8 cellular contexts compared by ENCODE assay signal in genomic region chr9:4741365-4742031, GRCh38. TPM values are rescaled to one million over a fixed set of nuclear protein-coding genes. Genes with fewer than 3 reads are reported as not detected.
A peak's percentile ranks its signal among the peaks of the same experiment; 100 is the strongest.
DNase-seq lines count a peak whose midpoint lies in the region; ATAC-seq and TF ChIP-seq lines count a peak whose summit lies in the region.

No MANE protein-coding gene starts in this region.

- H3K36me3 ChIP-seq in PC-9 (ENCODE audit: low read depth) (no peaks in the 10 kb centered on the region), breast epithelium (no peaks in the 10 kb centered on the region), skeletal muscle tissue (ENCODE audit: control insufficient read depth in 3 of 3, insufficient read depth in 3 of 3, low read length in 3 of 3) (peaks cover 0 to 2% (median 0%) of the 10 kb centered on the region in 3 donors)

- peak; percentile 6 for ATAC-seq in CD4-positive, alpha-beta T cell (ENCODE audit: poor library complexity)
- ATAC-seq in GM21528 (IDR thresholded peaks at IDR 0.05; ENCODE audit: low FRiP score, unreplicated experiment) (peak; percentile 6), GM18870 (IDR thresholded peaks at IDR 0.05; ENCODE audit: unreplicated experiment) (no peak), HG03439 (IDR thresholded peaks at IDR 0.05; ENCODE audit: unreplicated experiment) (no peak)

- peak overlapping the region; percentile 79 to 89 (median 81) for H3K9ac ChIP-seq in skeletal muscle tissue (ENCODE audit: low read depth in 1 of 3, low read length in 3 of 3)

- peaks cover 16% of the 10 kb centered on the region for H3K4me1 ChIP-seq in PC-9 (replicated peaks; ENCODE audit: insufficient read depth)
- H3K4me1 ChIP-seq in breast epithelium: peaks cover 0 to 5% of the 10 kb centered on the region in 2 donors
- H3K4me1 ChIP-seq in skeletal muscle tissue (ENCODE audit: control insufficient read depth in 3 of 3, insufficient read depth in 3 of 3, low read length in 3 of 3): peaks cover 2 to 25% (median 17%) of the 10 kb centered on the region in 3 donors

- H3K79me2 ChIP-seq in PC-9 (ENCODE audit: low read depth): peaks cover 40% of the 10 kb centered on the region

- H3K4me2 ChIP-seq in PC-9: peak overlapping the region; percentile 69

- 0 out of 2 replicates have a peak, but pooled peaks cover 6% of the 10 kb centered on the region for H3F3A ChIP-seq in PC-9 (ENCODE audit: insufficient read depth, low read depth)

- H3K9me3 ChIP-seq in CD4-positive, alpha-beta T cell (ENCODE audit: control insufficient read depth, low read length): no peaks in the 10 kb centered on the region
- H3K9me3 ChIP-seq in PC-9 (ENCODE audit: insufficient read depth, low read depth): no peaks in the 10 kb centered on the region
- no peaks in the 10 kb centered on the region for H3K9me3 ChIP-seq in breast epithelium
- no peaks in the 10 kb centered on the region for H3K9me3 ChIP-seq in skeletal muscle tissue (ENCODE audit: control insufficient read depth in 3 of 3, low read length in 3 of 3)

- H3K4me3 Mint-ChIP-seq in CD4-positive, alpha-beta T cell: peak overlapping the region; percentile 95

- H3K9me2 ChIP-seq in PC-9 (ENCODE audit: insufficient read depth): no peaks in the 10 kb centered on the region

- no peaks in the 10 kb centered on the region for H3K27me3 ChIP-seq in CD4-positive, alpha-beta T cell (ENCODE audit: control insufficient read depth, insufficient read depth, low read length)
- H3K27me3 ChIP-seq in PC-9 (ENCODE audit: insufficient read depth, low read depth) (no peaks in the 10 kb centered on the region), breast epithelium (no peaks in the 10 kb centered on the region), skeletal muscle tissue (ENCODE audit: control insufficient read depth in 3 of 3, insufficient read depth in 3 of 3, low read length in 3 of 3) (no peaks in the 10 kb centered on the region)

- POLR2A ChIA-PET in CD4-positive, alpha-beta T cell (lab: Charles Lee): interaction anchor here (0.5 to 3.0 kb wide), 28 partner anchors 10 to 1388 kb away, joined by 3 to 35 read pairs (median 6); partner anchors contain the start of genes CD274, CDC37L1, JAK2 and PLGRKT
- POLR2A ChIA-PET in PC-9 (lab: Charles Lee; ENCODE audit: unreplicated experiment): interaction anchor here (0.7 kb wide), 1 partner anchor 76 kb away, joined by 3 read pairs; no protein-coding TSS in a partner anchor

- H3K9me3 Mint-ChIP-seq in CD4-positive, alpha-beta T cell: no peaks in the 10 kb centered on the region

- no peak for TF ChIP-seq POLR2A in breast epithelium (IDR thresholded peaks at IDR 0.05)

- H3K27ac ChIP-seq in CD4-positive, alpha-beta T cell (ENCODE audit: low read depth, low read length): peak overlapping the region; percentile 57
- H3K27ac ChIP-seq in PC-9: no peak overlapping the region
- peak overlapping the region; percentile 94 to 98 for H3K27ac ChIP-seq in breast epithelium
- H3K27ac ChIP-seq in skeletal muscle tissue (ENCODE audit: low read depth, low read length): peak overlapping the region; percentile 80

- DNase-seq in CD4-positive, alpha-beta T cell: peak in 5 of 10 experiments; percentile 6 to 36 (median 9)
- DNase-seq in PC-9 (peak in 1 of 2 experiments; percentile 7), breast epithelium (ENCODE audit: low spot score in 2 of 2) (no peak), inferior parietal cortex (ENCODE audit: extremely low spot score) (peak; percentile 40)

- peaks cover 6% of the 10 kb centered on the region for H3K36me3 Mint-ChIP-seq in CD4-positive, alpha-beta T cell (ENCODE audit: low read depth)

- peak overlapping the region; percentile 95 for H2AFZ ChIP-seq in PC-9

- H3K4me1 Mint-ChIP-seq in CD4-positive, alpha-beta T cell (ENCODE audit: low read depth): peaks cover 32% of the 10 kb centered on the region

- H3K27me3 Mint-ChIP-seq in CD4-positive, alpha-beta T cell: no peaks in the 10 kb centered on the region

- intact Hi-C loops in CD4-positive, alpha-beta T cell (cut with DNase I, micrococcal nuclease): loop anchor here (2.0 to 10.0 kb wide), 5 partner anchors 51 to 357 kb away; partner anchors contain the start of genes PLPP6 (in 2 of the 2), JAK2 (in 1 of the 2) and RCL1 (in 1 of the 2)
- intact Hi-C loops in PC-9 (cut with micrococcal nuclease; ENCODE audit: unreplicated experiment) (loop anchor here (2.0 to 10.0 kb wide), 2 partner anchors 79 to 357 kb away; partner anchors contain the start of gene PLPP6), breast epithelium (cut with DNase I; ENCODE audit: low total_unique reads) (no loop called here)

- H3K27ac Mint-ChIP-seq in CD4-positive, alpha-beta T cell: peak overlapping the region; percentile 68

- H4K20me1 ChIP-seq in PC-9 (ENCODE audit: insufficient read depth): no peaks in the 10 kb centered on the region

- no peak for TF ChIP-seq CTCF in CD4-positive, alpha-beta T cell (IDR thresholded peaks at IDR 0.05)
- TF ChIP-seq CTCF in PC-9 (conservative IDR thresholded peaks at IDR 0.05): no peak
- TF ChIP-seq CTCF in breast epithelium (IDR thresholded peaks at IDR 0.05): no peak

- H3K4me3 ChIP-seq in PC-9 (peak overlapping the region; percentile 73), breast epithelium (peak overlapping the region; percentile 73 to 87 (median 76)), skeletal muscle tissue (ENCODE audit: low read length in 3 of 3) (peak overlapping the region; percentile 72 to 92 (median 88))

- CTCF ChIA-PET in CD4-positive, alpha-beta T cell (lab: Charles Lee): interaction anchor here (0.8 to 2.6 kb wide), 7 partner anchors 8 to 97 kb away, joined by 3 to 14 read pairs (median 4); partner anchors contain the start of gene SPATA6L
- CTCF ChIA-PET in PC-9 (lab: Charles Lee): no interaction called here

- no TSS peak for BruUV-seq in PC-9 (replicated peaks; lab: Mats Ljungman, UMichigan)

RNA-seq across cellular contexts. Expression of gene AK3, which starts 0.5 kb away (rescaled TPM):
- total RNA-seq in CD4-positive, alpha-beta T cell: 10 to 100 TPM; 19.9 to 20.9 TPM
- total RNA-seq in PC-9 (2021) (34.0 and 36.2 TPM in 2 replicates), breast epithelium (100 to 1,000 TPM in 1 of 3 donors, 10 to 100 TPM in 2; 80.3 to 123 (median 84.6) TPM), skeletal muscle tissue (18.3 TPM)

RNA-seq across cellular contexts. Expression of gene RCL1, which starts 51.2 kb away (rescaled TPM):
- 10 to 100 TPM; 33.8 to 35.5 TPM for total RNA-seq in CD4-positive, alpha-beta T cell
- total RNA-seq in PC-9 (2021) (8.5 and 9.5 TPM in 2 replicates), breast epithelium (100 to 1,000 TPM in 1 of 3 donors, 10 to 100 TPM in 2; 41.3 to 111 (median 46.7) TPM), skeletal muscle tissue (33.9 TPM)

Comparison
In these comparisons a context has a peak if more than half of its experiments do, and no peak if none do; other contexts are left out.
1. ATAC-seq: peak in CD4-positive, alpha-beta T cell (single experiment) and GM21528 (single experiment); none in GM18870 (single experiment) and HG03439 (single experiment).
2. Peak in every context shown above with its lines, with median percentiles within 50 percentile points of each other: H3K4me3 ChIP-seq.